ENCODE assay signal across 1 cellular context in genomic region chr20:61558726-61559125, GRCh38.
A peak's percentile ranks its signal among the peaks of the same experiment; 100 is the strongest.
TF ChIP-seq lines count a peak whose summit lies in the region.

No MANE protein-coding gene starts in this region.

TF ChIP-seq in H1, 55 proteins besides CTCF, POLR2A, EP300 and RAD21 (continued from another document):
- TF ChIP-seq EGR1 (IDR thresholded peaks at IDR 0.05; ENCODE audit: borderline replicate concordance, low read depth, low read length), result peak; percentile 30; the same call in 1 of the 2 replicates
